In the genomic region with DNA sequence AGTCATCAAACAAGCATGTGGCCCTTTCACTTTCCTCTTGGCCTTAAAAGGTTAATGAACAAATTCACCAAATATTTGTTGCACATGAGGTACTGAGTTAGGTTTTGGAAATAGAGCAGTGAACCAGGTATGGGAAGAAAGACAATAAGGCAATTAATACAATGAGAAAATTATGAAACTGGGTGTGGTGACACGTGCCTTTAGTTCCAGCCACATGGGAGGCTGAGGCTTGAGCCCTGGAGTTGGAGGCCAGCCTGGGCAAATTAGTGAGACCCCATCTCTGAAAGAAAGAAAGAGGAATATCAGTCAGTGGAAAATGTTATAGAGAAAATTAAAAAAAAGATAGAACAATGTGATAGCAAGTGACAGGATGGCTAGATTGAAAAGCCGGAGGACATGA, we compare ENCODE assay signal across 28 cellular contexts. TPM values are rescaled to one million over a fixed set of nuclear protein-coding genes. Genes with fewer than 3 reads are reported as not detected.
"Had no signal": no experiment of that assay in that cellular context is flagged by ENCODE, and none has a peak within 500 bp of the region (broad histone marks: within the 10 kb centered on the region; RNA-seq: fewer than 3 reads in every experiment).

No MANE protein-coding gene starts in this region.

- H3K27ac ChIP-seq: pancreas, prostate gland, thoracic aorta, vagina had no signal

- H3K27me3 ChIP-seq: vagina had no signal

- H3K4me3 Mint-ChIP-seq: activated B cell treated with CpG ODN at 0.5 μM for 24 hours; central memory CD8-positive, alpha-beta T cell; dendritic cell treated with granulocyte-macrophage colony-stimulating factor and Interleukin-4, amounts not matched to agents 40 ng/mL and 50 ng/mL, for 4 days; endodermal cell; immature natural killer cell; mesothelial cell of epicardium; naive B cell; T-helper 2 cell treated with Interferon-gamma antibody and Interleukin-4, amounts not matched to agents 5 μg/mL and 100 μg/mL, for 36 hours; type B pancreatic cell had no signal

- H3K4me1 Mint-ChIP-seq: activated B cell treated with CpG ODN at 0.5 μM for 24 hours; central memory CD8-positive, alpha-beta T cell; immature natural killer cell had no signal

- H3K4me2 ChIP-seq: smooth muscle cell had no signal

- H3K27ac Mint-ChIP-seq: activated B cell treated with CpG ODN at 0.5 μM for 24 hours; dendritic cell treated with granulocyte-macrophage colony-stimulating factor and Interleukin-4, amounts not matched to agents 40 ng/mL and 50 ng/mL, for 4 days; endodermal cell; mesothelial cell of epicardium; T-helper 2 cell treated with Interferon-gamma antibody and Interleukin-4, amounts not matched to agents 5 μg/mL and 100 μg/mL, for 36 hours; type B pancreatic cell had no signal

- H3K9me3 Mint-ChIP-seq: activated B cell treated with CpG ODN at 0.5 μM for 24 hours; activated CD4-positive, alpha-beta memory T cell treated with anti-CD3 and anti-CD28 coated beads for 36 hours; central memory CD8-positive, alpha-beta T cell; dendritic cell treated with granulocyte-macrophage colony-stimulating factor and Interleukin-4, amounts not matched to agents 40 ng/mL and 50 ng/mL, for 4 days; endodermal cell; immature natural killer cell; T-helper 2 cell treated with Interferon-gamma antibody and Interleukin-4, amounts not matched to agents 5 μg/mL and 100 μg/mL, for 36 hours had no signal

- H3K9me3 ChIP-seq: pancreas, prostate gland, thoracic aorta, vagina had no signal

- H3K4me3 ChIP-seq: pancreas, prostate gland, smooth muscle cell, thoracic aorta, vagina had no signal

- DNase-seq: activated B cell treated with CpG ODN at 0.5 μM for 24 hours; activated CD4-positive, alpha-beta memory T cell treated with anti-CD3 and anti-CD28 coated beads for 36 hours; activated effector memory CD4-positive, alpha-beta T cell treated with Interleukin-2 at 50 U/mL for 16 hours; activated naive CD4-positive, alpha-beta T cell treated with Interleukin-2 at 50 U/mL for 16 hours; endodermal cell; foreskin fibroblast; head of caudate nucleus; hypothalamus; immature natural killer cell; kidney; left colon; mammary epithelial cell; naive B cell; nucleus accumbens; pancreas; stimulated activated CD4-positive, alpha-beta T cell treated with anti-CD3 and anti-CD28 coated beads, Interleukin-2, amount 100 ng/mL, for 24 hours; stimulated activated naive CD4-positive, alpha-beta T cell treated with Interleukin-2 at 50 U/mL for 16 hours; T-helper 1 cell had no signal

- H3K27me3 Mint-ChIP-seq: activated B cell treated with CpG ODN at 0.5 μM for 24 hours; activated CD4-positive, alpha-beta memory T cell treated with anti-CD3 and anti-CD28 coated beads for 36 hours; central memory CD8-positive, alpha-beta T cell; naive B cell; type B pancreatic cell had no signal

- H3K4me1 ChIP-seq: pancreas, prostate gland, vagina had no signal

- H3K36me3 ChIP-seq: pancreas, prostate gland, thoracic aorta, vagina had no signal

- H3K36me3 Mint-ChIP-seq: activated CD4-positive, alpha-beta memory T cell treated with anti-CD3 and anti-CD28 coated beads for 36 hours; immature natural killer cell; mesothelial cell of epicardium; naive B cell; type B pancreatic cell had no signal

- ATAC-seq: esophagus mucosa, left colon, pancreas had no signal

RNA-seq across cellular contexts. Expression of a gene that starts 8.1 kb away (rescaled TPM):
- total RNA-seq: smooth muscle cell had no signal
